Comparison of ENCODE assay signal across 12 cellular contexts in the genomic region with DNA sequence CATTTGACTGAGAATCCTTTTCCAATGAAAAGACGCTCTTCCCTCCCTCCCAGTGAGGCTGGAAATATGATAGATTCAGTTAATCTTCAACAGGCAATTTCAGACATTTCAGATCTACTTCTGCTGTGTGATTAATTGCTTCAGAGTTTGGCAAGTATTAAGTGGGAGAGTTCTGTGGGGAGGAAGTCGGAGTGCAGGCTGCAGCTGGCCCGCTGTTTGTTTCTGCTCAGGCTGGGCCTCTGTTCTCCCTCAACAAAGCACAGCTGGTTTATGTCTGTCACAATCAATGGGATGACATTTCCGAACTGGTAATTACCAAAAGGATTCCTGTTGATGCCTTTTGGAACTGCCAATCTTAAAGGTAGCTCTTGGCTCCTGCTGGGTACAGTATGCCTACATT.
DNase-seq lines count a peak whose midpoint lies in the region; ATAC-seq and TF ChIP-seq lines count a peak whose summit lies in the region.
"Had no signal": no experiment of that assay in that cellular context is flagged by ENCODE, and none has a peak within 500 bp of the region (broad histone marks: within the 10 kb centered on the region; RNA-seq: fewer than 3 reads in every experiment).

No MANE protein-coding gene starts in this region.

- H3K9me3 Mint-ChIP-seq in activated naive CD4-positive, alpha-beta T cell treated with anti-CD3 and anti-CD28 coated beads, Interleukin-2, amount 10 ng/mL, durations not matched to agents 7 days and 5 days = no peaks in the 10 kb centered on the region

- ATAC-seq in body of pancreas (peak; percentile 72), left ventricle myocardium superior (peak; percentile 82), sciatic nerve (peak; percentile 87)

- CTCF ChIA-PET in activated naive CD4-positive, alpha-beta T cell treated with anti-CD3 and anti-CD28 coated beads, Interleukin-2, amount 10 ng/mL, durations not matched to agents 7 days and 5 days (lab: Charles Lee) = interaction anchor here (1.1 kb wide), 1 partner anchor 20 kb away, joined by 3 read pairs; no protein-coding TSS in a partner anchor

- TF ChIP-seq CTCF in NB4 (IDR thresholded peaks at IDR 0.05; ENCODE audit: low read depth, low read length) = no peak
- no peak for TF ChIP-seq CTCF in body of pancreas (IDR thresholded peaks at IDR 0.05)

- no peaks in the 10 kb centered on the region for H3K36me3 Mint-ChIP-seq in activated naive CD4-positive, alpha-beta T cell treated with anti-CD3 and anti-CD28 coated beads, Interleukin-2, amount 10 ng/mL, durations not matched to agents 7 days and 5 days

- DNase-seq in NB4 (ENCODE audit: low read depth) (peak; percentile 6), body of pancreas (peak in 2 of 4 donors; percentile 24 to 41), left ventricle myocardium superior (peak; percentile 69), sciatic nerve (ENCODE audit: low spot score) (no peak), NCI-H128 (lab: John Stamatoyannopoulos, UW; ENCODE audit: unreplicated experiment) (no peak), HPDE6-E6E7 (ENCODE audit: extremely low spot score) (no peak), AG20443 (ENCODE audit: low spot score) (no peak)
- DNase-seq in activated naive CD4-positive, alpha-beta T cell treated with anti-CD3 and anti-CD28 coated beads, Interleukin-2, amount 10 ng/mL, durations not matched to agents 7 days and 5 days = no peak
- DNase-seq: brain microvascular endothelial cell, DMS79 treated with DMSO at 0.1 percent for 48 hours, NCI-H1930, T-helper 1 cell had no signal

- 29 to 51% methylated on average over 4 of the region's 4 CpGs for WGBS in body of pancreas, 2 donors

- no peak overlapping the region for H3K27ac Mint-ChIP-seq in activated naive CD4-positive, alpha-beta T cell treated with anti-CD3 and anti-CD28 coated beads, Interleukin-2, amount 10 ng/mL, durations not matched to agents 7 days and 5 days

- H3K36me3 ChIP-seq in body of pancreas (replicated peaks in 1 of 2; ENCODE audit: insufficient read depth in 1 of 2, low read depth in 2 of 2) = no peaks in the 10 kb centered on the region
- H3K36me3 ChIP-seq: brain microvascular endothelial cell had no signal

- H3K4me3 Mint-ChIP-seq in activated naive CD4-positive, alpha-beta T cell treated with anti-CD3 and anti-CD28 coated beads, Interleukin-2, amount 10 ng/mL, durations not matched to agents 7 days and 5 days = no peak overlapping the region

- no peaks in the 10 kb centered on the region for H3K27me3 ChIP-seq in body of pancreas
- H3K27me3 ChIP-seq: brain microvascular endothelial cell had no signal

- TF ChIP-seq POLR2A in NB4 (IDR thresholded peaks at IDR 0.05; ENCODE audit: extremely low read depth, insufficient read length) = no peak
- no peak for TF ChIP-seq POLR2A in body of pancreas (IDR thresholded peaks at IDR 0.05)

- no peaks in the 10 kb centered on the region for H3K9me3 ChIP-seq in body of pancreas

- no peaks in the 10 kb centered on the region for H3K27me3 Mint-ChIP-seq in activated naive CD4-positive, alpha-beta T cell treated with anti-CD3 and anti-CD28 coated beads, Interleukin-2, amount 10 ng/mL, durations not matched to agents 7 days and 5 days

- intact Hi-C loops in body of pancreas (cut with DNase I) = no loop called here
- intact Hi-C loops in left ventricle myocardium superior (cut with micrococcal nuclease) = no loop called here
- intact Hi-C loops in sciatic nerve (cut with DNase I) = no loop called here

- no peak overlapping the region for H3K4me3 ChIP-seq in NB4 (ENCODE audit: low read depth, low read length)
- no peak overlapping the region for H3K4me3 ChIP-seq in body of pancreas

- peaks cover 23% of the 10 kb centered on the region for H3K4me1 ChIP-seq in body of pancreas

- no peaks in the 10 kb centered on the region for H3K4me1 Mint-ChIP-seq in activated naive CD4-positive, alpha-beta T cell treated with anti-CD3 and anti-CD28 coated beads, Interleukin-2, amount 10 ng/mL, durations not matched to agents 7 days and 5 days

- peak overlapping the region in 2 of 4 donors; percentile 25 to 30 for H3K27ac ChIP-seq in body of pancreas
- H3K27ac ChIP-seq: brain microvascular endothelial cell had no signal

Comparison
In these comparisons a context has a peak if more than half of its experiments do, and no peak if none do; other contexts are left out.
1. DNase-seq: peak in NB4 (single experiment) and left ventricle myocardium superior (single experiment); none in sciatic nerve (single experiment), NCI-H128 (single experiment), HPDE6-E6E7 (single experiment), AG20443 (single experiment) and activated naive CD4-positive, alpha-beta T cell treated with anti-CD3 and anti-CD28 coated beads, Interleukin-2, amount 10 ng/mL, durations not matched to agents 7 days and 5 days (single experiment).
2. Peak in every context shown above with its lines, with median percentiles within 50 percentile points of each other: ATAC-seq.